In the genomic region with DNA sequence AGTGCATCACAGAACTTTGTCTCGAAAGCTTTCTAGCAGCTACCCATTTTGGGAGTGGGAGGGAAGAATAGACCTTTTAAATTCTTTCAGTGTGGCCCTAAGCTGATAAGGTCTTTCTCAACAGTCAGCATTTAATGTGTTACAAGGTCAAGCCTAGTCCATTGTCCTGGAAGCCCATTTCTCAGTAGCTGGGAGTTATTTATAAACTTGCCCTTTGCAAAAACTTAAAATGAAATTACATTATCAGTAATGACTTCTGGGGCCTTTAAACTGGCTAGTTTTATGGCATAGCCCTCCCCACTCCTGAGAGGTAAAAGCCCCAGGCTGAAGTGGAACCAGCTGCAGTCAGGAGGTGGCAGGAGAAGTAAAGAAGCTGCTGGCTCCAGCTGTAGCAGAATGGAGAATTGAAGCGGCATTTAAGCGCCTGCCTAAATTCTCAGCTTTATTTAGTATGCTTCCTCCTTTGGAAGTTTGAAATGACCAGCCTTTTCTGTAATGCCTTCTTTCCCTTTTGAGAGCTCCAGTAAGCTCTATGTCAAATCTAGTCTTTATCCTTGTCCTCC, we compare ENCODE assay signal across 9 cellular contexts. TPM values are rescaled to one million over a fixed set of nuclear protein-coding genes. Genes with fewer than 3 reads are reported as not detected.
DNase-seq lines count a peak whose midpoint lies in the region; ATAC-seq and TF ChIP-seq lines count a peak whose summit lies in the region.
"Had no signal": no experiment of that assay in that cellular context is flagged by ENCODE, and none has a peak within 500 bp of the region (broad histone marks: within the 10 kb centered on the region; RNA-seq: fewer than 3 reads in every experiment).

No MANE protein-coding gene starts in this region.

- H3K36me3 ChIP-seq in gastrocnemius medialis: peaks cover 0 to 8% of the 10 kb centered on the region in 2 donors

- intact Hi-C loops in natural killer cell (cut with micrococcal nuclease): no loop called here
- intact Hi-C loops in gastrocnemius medialis (cut with DNase I; ENCODE audit: low total_unique reads): no loop called here

- H3K36me3 Mint-ChIP-seq in natural killer cell (peaks cover 7% of the 10 kb centered on the region), glutamatergic neuron (ENCODE audit: unreplicated experiment) (no peaks in the 10 kb centered on the region)

- H3K27me3 Mint-ChIP-seq in natural killer cell (ENCODE audit: low read depth in 2 of 2): no peaks in the 10 kb centered on the region
- H3K27me3 Mint-ChIP-seq in glutamatergic neuron (ENCODE audit: unreplicated experiment): peaks cover 1% of the 10 kb centered on the region
- H3K27me3 Mint-ChIP-seq: activated CD8-positive, alpha-beta memory T cell treated with anti-CD3 and anti-CD28 coated beads, Interleukin-2, amount 10 ng/mL, durations not matched to agents 7 days and 5 days had no signal

- H3K4me3 Mint-ChIP-seq in natural killer cell: no peak overlapping the region
- H3K4me3 Mint-ChIP-seq in glutamatergic neuron (ENCODE audit: unreplicated experiment): no peak overlapping the region
- H3K4me3 Mint-ChIP-seq: activated CD8-positive, alpha-beta memory T cell treated with anti-CD3 and anti-CD28 coated beads, Interleukin-2, amount 10 ng/mL, durations not matched to agents 7 days and 5 days had no signal

- TF ChIP-seq CTCF in natural killer cell (IDR thresholded peaks at IDR 0.05) (no peak), gastrocnemius medialis (IDR thresholded peaks at IDR 0.05 in 4 of 5, conservative IDR thresholded peaks at IDR 0.05 in 1 of 5) (peak in 1 of 5 experiments; percentile 8), glutamatergic neuron (IDR thresholded peaks at IDR 0.05; ENCODE audit: partially characterized antibody, unreplicated experiment) (no peak)

- in situ Hi-C loops in gastrocnemius medialis (cut with MboI; ENCODE audit: low sequenced_read_pairs in 4 of 4): no loop called here

- TF ChIP-seq POLR2A in gastrocnemius medialis (IDR thresholded peaks at IDR 0.05): no peak

- ATAC-seq in natural killer cell (no peak), gastrocnemius medialis (no peak)
- ATAC-seq: activated CD8-positive, alpha-beta memory T cell treated with anti-CD3 and anti-CD28 coated beads, Interleukin-2, amount 10 ng/mL, durations not matched to agents 7 days and 5 days had no signal

- H3K27me3 ChIP-seq in gastrocnemius medialis: no peaks in the 10 kb centered on the region

- DNase-seq in NCI-H1092 treated with DMSO at 0.1 percent for 48 hours (lab: John Stamatoyannopoulos, UW) (peak; percentile 77), cerebellar cortex (ENCODE audit: low spot score) (peak; percentile 55), pons (ENCODE audit: low spot score) (peak; percentile 66), natural killer cell (no peak), gastrocnemius medialis (no peak), glutamatergic neuron (no peak)
- DNase-seq: activated CD8-positive, alpha-beta memory T cell treated with anti-CD3 and anti-CD28 coated beads, Interleukin-2, amount 10 ng/mL, durations not matched to agents 7 days and 5 days had no signal

- H3K9me3 Mint-ChIP-seq in natural killer cell: no peaks in the 10 kb centered on the region
- no peaks in the 10 kb centered on the region for H3K9me3 Mint-ChIP-seq in glutamatergic neuron (ENCODE audit: unreplicated experiment)

- H3K4me3 ChIP-seq in gastrocnemius medialis: no peak overlapping the region

- H3K27ac Mint-ChIP-seq in natural killer cell (no peak overlapping the region), glutamatergic neuron (ENCODE audit: unreplicated experiment) (no peak overlapping the region)
- H3K27ac Mint-ChIP-seq: activated CD8-positive, alpha-beta memory T cell treated with anti-CD3 and anti-CD28 coated beads, Interleukin-2, amount 10 ng/mL, durations not matched to agents 7 days and 5 days had no signal

- no peaks in the 10 kb centered on the region for H3K9me3 ChIP-seq in gastrocnemius medialis

- peaks cover 17 to 35% of the 10 kb centered on the region in 2 donors for H3K4me1 ChIP-seq in gastrocnemius medialis

- peaks cover 9 to 20% of the 10 kb centered on the region in 2 donors for H3K4me1 Mint-ChIP-seq in natural killer cell
- peaks cover 14% of the 10 kb centered on the region for H3K4me1 Mint-ChIP-seq in glutamatergic neuron (ENCODE audit: low read depth, unreplicated experiment)

- peak overlapping the region in 1 of 4 donors; percentile 28 for H3K27ac ChIP-seq in gastrocnemius medialis

RNA-seq across cellular contexts. Expression of gene COPZ1, which starts 12.4 kb away (rescaled TPM):
- total RNA-seq in natural killer cell (10 to 100 TPM; 66.3 to 83.6 (median 79.7) TPM), gastrocnemius medialis (100 to 1,000 TPM in 2 of 4 donors, 10 to 100 TPM in 2; 91.8 to 145 (median 107) TPM), glutamatergic neuron (ENCODE audit: unreplicated experiment) (88.6 TPM)

RNA-seq across cellular contexts. Expression of gene GPR84, which starts 26.9 kb away (rescaled TPM):
- total RNA-seq in natural killer cell (1 to 10 TPM in 1 of 3 donors, under 1 TPM in 2; 0.45 to 4.9 (median 0.59) TPM), gastrocnemius medialis (under 1 TPM in 2 of 4 donors, not detected in 2; 0.49 to 0.51 TPM), glutamatergic neuron (ENCODE audit: unreplicated experiment) (not detected)
- total RNA-seq: glomerular endothelial cell, NCI-H460 had no signal

RNA-seq across cellular contexts. Expression of gene NFE2, which starts 36.5 kb away (rescaled TPM):
- total RNA-seq in natural killer cell: 10 to 100 TPM in 1 of 3 donors, 1 to 10 TPM in 2; 2.0 to 15.4 (median 2.0) TPM
- 1 to 10 TPM in 2 of 4 donors, under 1 TPM in 1, not detected in 1; 0.64 to 8.0 (median 1.8) TPM for total RNA-seq in gastrocnemius medialis
- total RNA-seq in glutamatergic neuron (ENCODE audit: unreplicated experiment): not detected
- total RNA-seq: activated CD8-positive, alpha-beta memory T cell treated with anti-CD3 and anti-CD28 coated beads, Interleukin-2, amount 10 ng/mL, durations not matched to agents 7 days and 5 days; glomerular endothelial cell had no signal

RNA-seq across cellular contexts. Expression of gene ZNF385A, which starts 47.2 kb away (rescaled TPM):
- total RNA-seq in natural killer cell: 1 to 10 TPM; 5.4 to 9.8 (median 8.9) TPM
- 10 to 100 TPM in 3 of 4 donors, 1 to 10 TPM in 1; 3.3 to 21.0 (median 18.3) TPM for total RNA-seq in gastrocnemius medialis
- total RNA-seq in glutamatergic neuron (ENCODE audit: unreplicated experiment): 26.6 TPM

RNA-seq across cellular contexts. Expression of gene HNRNPA1, which starts 56.8 kb away (rescaled TPM):
- total RNA-seq in natural killer cell (1,000 to 10,000 TPM; 1,172 to 1,525 (median 1,292) TPM), gastrocnemius medialis (100 to 1,000 TPM; 146 to 412 (median 186) TPM), glutamatergic neuron (ENCODE audit: unreplicated experiment) (1,556 TPM)

Comparison
In these comparisons a context has a peak if more than half of its experiments do, and no peak if none do; other contexts are left out.
1. DNase-seq: peak in NCI-H1092 treated with DMSO at 0.1 percent for 48 hours (single experiment), cerebellar cortex (single experiment) and pons (single experiment); none in natural killer cell (single experiment), gastrocnemius medialis (0 of 2) and glutamatergic neuron (single experiment).